ENCODE assay signal across 1 cellular context in the genomic region with DNA sequence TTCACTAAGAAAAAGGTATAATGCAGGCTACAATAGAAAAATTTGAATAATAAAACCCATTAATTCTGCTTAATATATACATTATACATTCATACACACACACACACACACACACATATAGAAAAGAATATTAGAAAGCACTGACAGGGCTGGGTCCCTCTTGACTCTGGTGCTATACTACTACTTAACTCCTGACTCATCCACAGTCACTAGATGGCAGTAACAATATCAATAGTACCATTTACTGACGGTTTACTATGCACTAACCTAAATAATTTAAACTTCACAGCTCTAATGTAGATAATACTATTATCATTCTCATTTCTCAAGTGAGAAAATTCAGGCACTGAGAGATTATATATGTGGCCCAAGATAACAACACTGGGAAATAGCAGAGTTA.
TF ChIP-seq lines count a peak whose summit lies in the region.

No MANE protein-coding gene starts in this region.

TF ChIP-seq in GM23338, 12 proteins besides CTCF, POLR2A, EP300 and RAD21 (continued from another document):
- no peak for TF ChIP-seq ZNF462 (CRISPR knock-in tag; IDR thresholded peaks at IDR 0.05)
- no peak for TF ChIP-seq REST (IDR thresholded peaks at IDR 0.05; ENCODE audit: unreplicated experiment)
- no peak for TF ChIP-seq JUNB (IDR thresholded peaks at IDR 0.05; ENCODE audit: unreplicated experiment)
- TF ChIP-seq EZH2 (IDR thresholded peaks at IDR 0.05; ENCODE audit: low read depth, unreplicated experiment): no peak
- TF ChIP-seq NANOG (IDR thresholded peaks at IDR 0.05; ENCODE audit: borderline replicate concordance): no peak
- TF ChIP-seq, protein P1, sequence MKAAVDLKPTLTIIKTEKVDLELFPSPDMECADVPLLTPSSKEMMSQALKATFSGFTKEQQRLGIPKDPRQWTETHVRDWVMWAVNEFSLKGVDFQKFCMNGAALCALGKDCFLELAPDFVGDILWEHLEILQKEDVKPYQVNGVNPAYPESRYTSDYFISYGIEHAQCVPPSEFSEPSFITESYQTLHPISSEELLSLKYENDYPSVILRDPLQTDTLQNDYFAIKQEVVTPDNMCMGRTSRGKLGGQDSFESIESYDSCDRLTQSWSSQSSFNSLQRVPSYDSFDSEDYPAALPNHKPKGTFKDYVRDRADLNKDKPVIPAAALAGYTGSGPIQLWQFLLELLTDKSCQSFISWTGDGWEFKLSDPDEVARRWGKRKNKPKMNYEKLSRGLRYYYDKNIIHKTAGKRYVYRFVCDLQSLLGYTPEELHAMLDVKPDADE (IDR thresholded peaks at IDR 0.05): no peak
